19 cellular contexts compared by ENCODE assay signal in genomic region chr1:67404212-67404620, GRCh38. TPM values are rescaled to one million over a fixed set of nuclear protein-coding genes. Genes with fewer than 3 reads are reported as not detected.
DNase-seq lines count a peak whose midpoint lies in the region; ATAC-seq, FAIRE-seq and TF ChIP-seq lines count a peak whose summit lies in the region.
"Had no signal": no experiment of that assay in that cellular context is flagged by ENCODE, and none has a peak within 500 bp of the region (broad histone marks: within the 10 kb centered on the region; RNA-seq: fewer than 3 reads in every experiment).

No MANE protein-coding gene starts in this region.

- DNase-seq in HepG2 (ENCODE audit: low spot score), result no peak
- DNase-seq in right lobe of liver, result no peak
- DNase-seq in NCI-H82 treated with DMSO at 0.1 percent for 48 hours (lab: John Stamatoyannopoulos, UW; ENCODE audit: unreplicated experiment), result peak; percentile 48
- no peak for DNase-seq in H1 (ENCODE audit: low read depth in 1 of 2, low spot score in 2 of 2)
- DNase-seq in gastrocnemius medialis, result no peak
- DNase-seq in HPDE6-E6E7 (ENCODE audit: extremely low spot score), result no peak
- no peak for DNase-seq in NCI-H146 treated with DMSO at 0.1 percent for 48 hours (lab: John Stamatoyannopoulos, UW; ENCODE audit: unreplicated experiment)
- no peak for DNase-seq in GM19239 (ENCODE audit: insufficient read length, low spot score)
- DNase-seq: activated effector memory CD4-positive, alpha-beta T cell treated with anti-CD3 and anti-CD28 coated beads, Interleukin-2, amount 50 U/mL, for 16 hours; effector memory CD4-positive, alpha-beta T cell; heart right ventricle; KBM-7; NCI-H187; SHP77; stimulated activated CD4-positive, alpha-beta T cell treated with anti-CD3 and anti-CD28 coated beads, Interleukin-4, amount 100 ng/mL, for 4 hours; T1000 had no signal

- no peak overlapping the region for H3K14ac ChIP-seq in H1 (ENCODE audit: insufficient read length)

- FAIRE-seq in HepG2 (lab: Jason Lieb, UNC), result no peak
- no peak for FAIRE-seq in H1 (lab: Jason Lieb, UNC)
- no peak for FAIRE-seq in GM19239 (lab: Jason Lieb, UNC)

- in situ Hi-C loops in HepG2 (cut with HindIII; ENCODE audit: extremely low pct_ligation_motif_present, low pct_unique_long_range_greater_than_20kb) (loop anchor here (25.0 kb wide), 1 partner anchor 467 kb away; no protein-coding TSS in a partner anchor), gastrocnemius medialis (cut with MboI; ENCODE audit: low sequenced_read_pairs in 4 of 4) (no loop called here)

- H3K23ac ChIP-seq in H1 (ENCODE audit: insufficient read length), result no peak overlapping the region

- no peak overlapping the region for H3K4me2 ChIP-seq in HepG2 (ENCODE audit: low read depth, low read length)
- H3K4me2 ChIP-seq in H1 (ENCODE audit: insufficient read depth in 1 of 2, low read depth in 2 of 2, low read length in 2 of 2), result no peak overlapping the region

- H3K79me1 ChIP-seq in H1 (ENCODE audit: low read depth, low read length), result no peaks in the 10 kb centered on the region

- no peaks in the 10 kb centered on the region for H3K4me1 ChIP-seq in HepG2 (ENCODE audit: insufficient read depth, low read length)
- H3K4me1 ChIP-seq in right lobe of liver, result no peaks in the 10 kb centered on the region
- H3K4me1 ChIP-seq in H1 (replicated peaks in 1 of 4; ENCODE audit: control insufficient read depth in 3 of 4, insufficient read depth in 4 of 4, low read length in 3 of 4), result peaks cover 1 to 12% (median 7%) of the 10 kb centered on the region in 4 experiments; a peak in 4 of 7 replicates
- peaks cover 4 to 30% of the 10 kb centered on the region in 2 donors for H3K4me1 ChIP-seq in gastrocnemius medialis
- H3K4me1 ChIP-seq: breast epithelium had no signal

- H3K27ac ChIP-seq in HepG2 (ENCODE audit: extremely low read length, insufficient read depth, low read length) (no peak overlapping the region), right lobe of liver (no peak overlapping the region), H1 (ENCODE audit: low read depth, low read length) (no peak overlapping the region), gastrocnemius medialis (peak overlapping the region; percentile 55 to 76 (median 70))
- H3K27ac ChIP-seq: breast epithelium, heart right ventricle, right atrium auricular region had no signal

- CTCF ChIA-PET in HepG2 (lab: Yijun Ruan, JAX; ENCODE audit: low intra/inter-chr PET ratio, low total read pairs) (no interaction called here), H1 (lab: Charles Lee; ENCODE audit: partially characterized antibody) (interaction anchor here (0.6 kb wide), 1 partner anchor 100 kb away, joined by 3 read pairs; no protein-coding TSS in a partner anchor)

- H3K4me3 ChIP-seq in HepG2 (replicated peaks in 1 of 3; ENCODE audit: insufficient read depth in 1 of 3, low read depth in 2 of 3, low read length in 3 of 3), result no peak overlapping the region
- H3K4me3 ChIP-seq in right lobe of liver, result no peak overlapping the region
- no peak overlapping the region for H3K4me3 ChIP-seq in H1 (ENCODE audit: extremely low read depth in 1 of 4, insufficient read depth in 2 of 4, low read depth in 3 of 4, low read length in 4 of 4)
- H3K4me3 ChIP-seq in gastrocnemius medialis, result no peak overlapping the region
- H3K4me3 ChIP-seq: breast epithelium, heart right ventricle, right atrium auricular region had no signal

- H2BK12ac ChIP-seq in H1 (ENCODE audit: low read depth, low read length), result no peak overlapping the region

- H3K9me3 ChIP-seq in HepG2 (ENCODE audit: low read length) (no peaks in the 10 kb centered on the region), right lobe of liver (no peaks in the 10 kb centered on the region), H1 (ENCODE audit: insufficient read depth in 2 of 2, low read depth in 1 of 2, low read length in 1 of 2) (no peaks in the 10 kb centered on the region), gastrocnemius medialis (no peaks in the 10 kb centered on the region)
- H3K9me3 ChIP-seq: breast epithelium, heart right ventricle, right atrium auricular region had no signal

- H3K27me3 ChIP-seq in HepG2 (ENCODE audit: control insufficient read depth in 1 of 2, insufficient read depth in 2 of 2, low read length in 2 of 2) (no peaks in the 10 kb centered on the region), right lobe of liver (no peaks in the 10 kb centered on the region), H1 (replicated peaks in 1 of 4; ENCODE audit: control insufficient read depth in 3 of 4, extremely low read depth in 1 of 4, insufficient read depth in 3 of 4, low read length in 3 of 4) (no peaks in the 10 kb centered on the region), gastrocnemius medialis (no peaks in the 10 kb centered on the region)
- H3K27me3 ChIP-seq: breast epithelium, heart right ventricle, right atrium auricular region had no signal

- H3K9ac ChIP-seq in HepG2 (ENCODE audit: insufficient read depth, low read depth, low read length) (no peak overlapping the region), H1 (replicated peaks in 1 of 4; ENCODE audit: extremely low read depth in 1 of 4, low read depth in 3 of 4, low read length in 3 of 4) (no peak overlapping the region)

- intact Hi-C loops in HepG2 (cut with micrococcal nuclease; ENCODE audit: unreplicated experiment) (no loop called here), right lobe of liver (cut with DNase I) (no loop called here), gastrocnemius medialis (cut with DNase I; ENCODE audit: low total_unique reads) (no loop called here)

- no peak overlapping the region for H4K8ac ChIP-seq in H1 (ENCODE audit: extremely low read depth, insufficient read depth, low read length)

- ATAC-seq in HepG2, result no peak
- no peak for ATAC-seq in right lobe of liver
- no peak for ATAC-seq in gastrocnemius medialis
- ATAC-seq: heart right ventricle; stimulated activated effector memory CD8-positive, alpha-beta T cell treated with anti-CD3 and anti-CD28 coated beads, Interleukin-12 subunit alpha, Interleukin-12 subunit beta, amount 100 ng/mL, for 72 hours had no signal

- TF ChIP-seq POLR2A in HepG2 (IDR thresholded peaks at IDR 0.05; ENCODE audit: insufficient read depth in 1 of 2, low read depth in 2 of 2, low read length in 2 of 2), result no peak
- TF ChIP-seq POLR2A in right lobe of liver (IDR thresholded peaks at IDR 0.05), result no peak
- TF ChIP-seq POLR2A in H1 (IDR thresholded peaks at IDR 0.05; ENCODE audit: control extremely low read depth in 1 of 2, low read depth in 2 of 2, low read length in 2 of 2), result peak in 1 of 2 experiments; percentile 42; a peak in 1 of 3 replicates
- no peak for TF ChIP-seq POLR2A in gastrocnemius medialis (IDR thresholded peaks at IDR 0.05)

- H2BK5ac ChIP-seq in H1 (ENCODE audit: low read depth, low read length), result no peak overlapping the region

- 86% methylated on average over 5 of the region's 5 CpGs for WGBS in HepG2 (ENCODE audit: low lambda C conversion rate)
- WGBS in right lobe of liver (ENCODE audit: insufficient coverage, low coverage, low lambda C conversion rate, missing lambda C conversion rate), result 72% methylated on average over 4 of the region's 5 CpGs
- WGBS in H1 (ENCODE audit: extremely low coverage in 1 of 2, insufficient coverage in 1 of 2, insufficient read length in 1 of 2, insufficient replicate concordance in 2 of 2, low coverage in 1 of 2, low lambda C conversion rate in 2 of 2, missing lambda C conversion rate in 1 of 2), 2 experiments, result 92% methylated on average over 5 of the region's 5 CpGs; no CpG with 5 or more reads in 1 of the 2 experiments

- no peak overlapping the region for H2BK15ac ChIP-seq in H1 (ENCODE audit: low read length)

- no peak overlapping the region for H3K18ac ChIP-seq in H1 (ENCODE audit: extremely low read depth, low read length)

- no peaks in the 10 kb centered on the region; a peak in 1 of 5 replicates for H3K36me3 ChIP-seq in HepG2 (replicated peaks in 1 of 2; ENCODE audit: control insufficient read depth in 1 of 2, insufficient read depth in 2 of 2, low read length in 2 of 2)
- H3K36me3 ChIP-seq in right lobe of liver, result peaks cover 0 to 5% (median 0%) of the 10 kb centered on the region in 4 donors
- H3K36me3 ChIP-seq in H1 (ENCODE audit: control insufficient read depth in 2 of 4, insufficient read depth in 4 of 4, low read length in 3 of 4), result peaks cover 0 to 4% (median 0%) of the 10 kb centered on the region in 4 experiments; a peak in 1 of 8 replicates
- H3K36me3 ChIP-seq in gastrocnemius medialis, result peaks cover 0 to 9% of the 10 kb centered on the region in 2 donors
- H3K36me3 ChIP-seq: breast epithelium, right atrium auricular region had no signal

- no peak for TF ChIP-seq CTCF in HepG2 (CRISPR knock-in tag; IDR thresholded peaks at IDR 0.05)
- TF ChIP-seq CTCF in right lobe of liver (IDR thresholded peaks at IDR 0.05), result no peak
- no peak for TF ChIP-seq CTCF in H1 (IDR thresholded peaks at IDR 0.05; ENCODE audit: control extremely low read depth in 1 of 3, insufficient read depth in 1 of 3, low read depth in 1 of 3, low read length in 3 of 3)
- TF ChIP-seq CTCF in gastrocnemius medialis (IDR thresholded peaks at IDR 0.05 in 4 of 5, conservative IDR thresholded peaks at IDR 0.05 in 1 of 5), result no peak

- H2AFZ ChIP-seq in HepG2 (ENCODE audit: low read length), result no peak overlapping the region
- no peak overlapping the region for H2AFZ ChIP-seq in H1 (ENCODE audit: low read length)

- H2BK120ac ChIP-seq in H1 (replicated peaks; ENCODE audit: low read depth, low read length), result no peak overlapping the region

- no peak overlapping the region for H2BK20ac ChIP-seq in H1 (ENCODE audit: low read length)

- H4K91ac ChIP-seq in H1 (replicated peaks; ENCODE audit: insufficient read length, low read length), result no peak overlapping the region

- no TSS peak for BruUV-seq in HepG2 (replicated peaks; lab: Mats Ljungman, UMichigan)

- H3K23me2 ChIP-seq in H1 (ENCODE audit: low read depth, low read length), result no peaks in the 10 kb centered on the region

- POLR2A ChIA-PET in HepG2 (lab: Yijun Ruan, JAX) (no interaction called here), H1 (lab: Charles Lee; ENCODE audit: partially characterized antibody) (interaction anchor here (7.8 kb wide), 1 partner anchor 26 kb away, joined by 96 read pairs; the partner anchor contains the start of gene SERBP1)

- H3K79me2 ChIP-seq in HepG2 (ENCODE audit: insufficient read depth, low read length) (no peaks in the 10 kb centered on the region), H1 (ENCODE audit: control insufficient read depth in 1 of 2, insufficient read depth in 2 of 2, low read length in 2 of 2) (no peaks in the 10 kb centered on the region)

- H2AK5ac ChIP-seq in H1 (ENCODE audit: low read depth, low read length), result no peak overlapping the region

- no peak for TF ChIP-seq RAD21 in HepG2 (CRISPR knock-in tag; IDR thresholded peaks at IDR 0.05)
- TF ChIP-seq RAD21 in H1 (IDR thresholded peaks at IDR 0.05 in 1 of 2, conservative IDR thresholded peaks at IDR 0.05 in 1 of 2; ENCODE audit: low read depth in 2 of 2, low read length in 2 of 2), result no peak

- no peak overlapping the region for H4K5ac ChIP-seq in H1 (ENCODE audit: insufficient read length, low read depth, low read length)

- no peaks in the 10 kb centered on the region for H4K20me1 ChIP-seq in HepG2 (ENCODE audit: insufficient read depth, low read length)
- H4K20me1 ChIP-seq in H1 (replicated peaks in 1 of 2; ENCODE audit: control insufficient read depth in 1 of 2, insufficient read depth in 2 of 2, low read length in 2 of 2), result peaks cover 0 to 2% of the 10 kb centered on the region in 2 experiments

- no peak overlapping the region for H3K56ac ChIP-seq in H1 (replicated peaks; ENCODE audit: insufficient read length, low read depth, low read length)

- no peak overlapping the region for H3K4ac ChIP-seq in H1 (replicated peaks; ENCODE audit: insufficient read length, low read depth, low read length)

- TF ChIP-seq EP300 in HepG2 (IDR thresholded peaks at IDR 0.05; ENCODE audit: low read depth in 2 of 2, low read length in 2 of 2) (no peak), HepG2 (CRISPR knock-in tag; IDR thresholded peaks at IDR 0.05; ENCODE audit: borderline replicate concordance) (no peak), H1 (IDR thresholded peaks at IDR 0.05; ENCODE audit: borderline replicate concordance in 1 of 2, low read depth in 2 of 2, low read length in 2 of 2) (no peak)

RNA-seq across cellular contexts. Expression of gene SERBP1, which starts 26.0 kb away (rescaled TPM):
- total RNA-seq in HepG2 (2016; rRNA removed; fragmentation: Illumina TruSeq; extraction: Trizol), result 281 and 464 TPM in 2 replicates
- total RNA-seq in HepG2 (2016; cell fraction: cytosol; rRNA removed; fragmentation: Illumina TruSeq; extraction: Trizol; ENCODE audit: low read depth), result 42.0 and 47.1 TPM in 2 replicates
- 285 and 448 TPM in 2 replicates for total RNA-seq in HepG2 (2016; cell fraction: insoluble cytoplasmic fraction; rRNA removed; fragmentation: Illumina TruSeq; extraction: Trizol)
- total RNA-seq in HepG2 (2016; cell fraction: membrane; rRNA removed; fragmentation: Illumina TruSeq; extraction: Trizol), result 101 and 110 TPM in 2 replicates
- 159 and 166 TPM in 2 replicates for total RNA-seq in HepG2 (2016; cell fraction: nucleus; rRNA removed; fragmentation: Illumina TruSeq; extraction: Trizol)
- polyA plus RNA-seq in HepG2 (2011; rRNA removed), result 129 and 175 TPM in 2 replicates
- 135 and 152 TPM in 2 replicates for polyA plus RNA-seq in HepG2 (2011; cell fraction: cytosol; rRNA removed)
- 36.3 and 45.4 TPM in 2 replicates for polyA plus RNA-seq in HepG2 (2011; cell fraction: nucleus; rRNA removed)
- polyA plus RNA-seq in HepG2 (2012), result 205 and 282 TPM in 2 replicates
- polyA plus RNA-seq in HepG2 (2016; cell fraction: cytosol; fragmentation: Illumina TruSeq; extraction: Trizol; ENCODE audit: low read depth), result 49.9 and 50.6 TPM in 2 replicates
- polyA plus RNA-seq in HepG2 (2016; cell fraction: insoluble cytoplasmic fraction; fragmentation: Illumina TruSeq; extraction: Trizol; ENCODE audit: low read depth), result 619 and 673 TPM in 2 replicates
- polyA plus RNA-seq in HepG2 (2016; cell fraction: membrane; fragmentation: Illumina TruSeq; extraction: Trizol; ENCODE audit: low read depth), result 96.8 and 107 TPM in 2 replicates
- polyA plus RNA-seq in HepG2 (2016; cell fraction: nucleus; fragmentation: Illumina TruSeq; extraction: Trizol; ENCODE audit: insufficient read depth, low read depth), result 230 and 231 TPM in 2 replicates
- 87.0 and 114 TPM in 2 replicates for polyA minus RNA-seq in HepG2 (2011; rRNA and poly(A)+ RNA removed; ENCODE audit: low replicate concordance)
- 138 and 157 TPM in 2 replicates for polyA minus RNA-seq in HepG2 (2011; cell fraction: cytosol; rRNA and poly(A)+ RNA removed)
- 137 and 140 TPM in 2 replicates for polyA minus RNA-seq in HepG2 (2011; cell fraction: nucleus; rRNA and poly(A)+ RNA removed)
- total RNA-seq in right lobe of liver, result 100 to 1,000 TPM in 3 of 6 experiments, 10 to 100 TPM in 3; 65.6 to 156 (median 96.6) TPM
- 536 and 539 TPM in 2 replicates for total RNA-seq in H1 (2021; fragmentation: NEBNext Ultra II Directional; extraction: Animal tissue kit (Norgen Biotek cat#: 25700))
- polyA plus RNA-seq in H1 (2011; rRNA removed), result 220 and 229 TPM in 2 replicates
- polyA plus RNA-seq in H1 (2011; cell fraction: cytosol; rRNA removed), result 513 TPM
- polyA plus RNA-seq in H1 (2011; cell fraction: nucleus; rRNA removed), result 129 TPM
- 435 to 536 TPM (median 461 TPM) in 4 replicates for polyA plus RNA-seq in H1 (2012, experiment 1 of 2)
- polyA plus RNA-seq in H1 (2012, experiment 2 of 2), result 73.0 TPM
- polyA plus RNA-seq in H1 (2013, experiment 1 of 2), result 541 TPM
- polyA plus RNA-seq in H1 (2013, experiment 2 of 2), result 542 TPM
- 94.6 and 100 TPM in 2 replicates for polyA minus RNA-seq in H1 (2011; rRNA and poly(A)+ RNA removed)
- 229 TPM for polyA minus RNA-seq in H1 (2011; cell fraction: cytosol; rRNA and poly(A)+ RNA removed)
- 159 TPM for polyA minus RNA-seq in H1 (2011; cell fraction: nucleus; rRNA and poly(A)+ RNA removed)
- total RNA-seq in gastrocnemius medialis, result 100 to 1,000 TPM; 249 to 353 (median 311) TPM

Comparison
In these comparisons a context has a peak if more than half of its experiments do, and no peak if none do; other contexts are left out.
1. H3K27ac ChIP-seq: peak in gastrocnemius medialis (4 of 4); none in HepG2 (single experiment), right lobe of liver (0 of 3) and H1 (single experiment).
2. Of the 41 proteins assayed by ChIP-seq in both HepG2 and H1: peak only in HepG2: none; only in H1: POLR2AphosphoS5; in both: none; in neither: 39; mixed calls (peak in some experiments, not most) for 1.